Comparison of ENCODE assay signal across 7 cellular contexts in genomic region chr17:75783069-75783783, GRCh38.
DNase-seq lines count a peak whose midpoint lies in the region; ATAC-seq, FAIRE-seq and TF ChIP-seq lines count a peak whose summit lies in the region.

No MANE protein-coding gene starts in this region.

- H3K9me2 ChIP-seq in SU-DHL-6 (replicated peaks; ENCODE audit: insufficient read depth, low read length), result no peaks in the 10 kb centered on the region

- DNase-seq in erythroblast (lab: John Stamatoyannopoulos, UW) (peak; percentile 73 to 82), pons (ENCODE audit: low spot score) (peak; percentile 87)
- DNase-seq in activated CD8-positive, alpha-beta memory T cell treated with anti-CD3 and anti-CD28 coated beads for 24 hours, result no peak

- H3K36me3 ChIP-seq in KOPT-K1 (ENCODE audit: insufficient read depth, low read length), result peaks cover 13% of the 10 kb centered on the region
- H3K36me3 ChIP-seq in SU-DHL-6 (ENCODE audit: low read length), result peaks cover 6% of the 10 kb centered on the region; the same call in 1 of the 2 replicates

- TF ChIP-seq POLR2A in erythroblast (IDR thresholded peaks at IDR 0.05; ENCODE audit: low read length), result no peak

- FAIRE-seq in G401.6 (lab: Jason Lieb, UNC), result peak; percentile 84

- H3F3A ChIP-seq in SU-DHL-6 (ENCODE audit: insufficient read depth), result peaks cover 44% of the 10 kb centered on the region

- H3K4me2 ChIP-seq in SU-DHL-6 (ENCODE audit: low read depth, low read length, poor library complexity, severe bottlenecking), result peak overlapping the region; percentile 97

- no peaks in the 10 kb centered on the region for H3K27me3 ChIP-seq in SU-DHL-6 (ENCODE audit: low read length)

- peak overlapping the region; percentile 67 for H2AFZ ChIP-seq in SU-DHL-6 (ENCODE audit: low read depth, low read length, severe bottlenecking)

- TF ChIP-seq CTCF in SU-DHL-6 (IDR thresholded peaks at IDR 0.05; ENCODE audit: insufficient read depth, low read length, poor library complexity, severe bottlenecking), result peak; percentile 79

- H3K27ac ChIP-seq in KOPT-K1 (ENCODE audit: low read depth, low read length, poor library complexity, severe bottlenecking), result peak overlapping the region; percentile 98
- peak overlapping the region; percentile 96 for H3K27ac ChIP-seq in SU-DHL-6 (ENCODE audit: low read depth, low read length)

- peak overlapping the region; percentile 73 for H3K4me3 ChIP-seq in SU-DHL-6 (ENCODE audit: insufficient read depth, low read length, poor library complexity, severe bottlenecking)

- ATAC-seq in GM21381 (IDR thresholded peaks at IDR 0.05; ENCODE audit: unreplicated experiment), result no peak

- H3K9ac ChIP-seq in SU-DHL-6 (ENCODE audit: low read length), result peak overlapping the region; percentile 98

- peaks cover 6% of the 10 kb centered on the region for H4K20me1 ChIP-seq in SU-DHL-6 (ENCODE audit: low read depth, low read length)

- H3K9me3 ChIP-seq in KOPT-K1 (ENCODE audit: insufficient read depth, low read length, poor library complexity, severe bottlenecking) (no peaks in the 10 kb centered on the region), SU-DHL-6 (ENCODE audit: insufficient read depth, low read length) (0 out of 2 replicates have a peak, but pooled peaks cover 3% of the 10 kb centered on the region)

- H3K79me2 ChIP-seq in SU-DHL-6 (ENCODE audit: insufficient read depth, low read length), result peaks cover 45% of the 10 kb centered on the region
